37 cellular contexts compared by ENCODE assay signal in the genomic region with DNA sequence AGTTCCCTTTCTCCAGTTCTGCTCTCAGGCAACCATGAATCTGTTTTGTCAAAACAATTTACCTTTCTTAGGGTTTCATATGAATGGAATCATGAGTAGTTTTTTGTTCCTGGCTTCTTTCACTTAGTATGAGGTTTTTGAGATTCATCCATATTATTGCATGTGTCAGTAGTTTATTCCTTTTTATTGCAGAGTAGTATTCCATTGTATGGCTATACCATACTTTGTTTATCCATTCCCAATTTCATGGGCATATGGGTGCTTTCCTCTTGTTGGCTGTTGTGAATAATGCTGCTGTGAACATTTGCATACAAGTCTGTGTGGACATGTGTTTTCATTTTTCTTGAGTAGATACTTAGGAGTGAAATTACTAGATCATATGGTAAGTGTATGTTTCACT.
"Had no signal": no experiment of that assay in that cellular context is flagged by ENCODE, and none has a peak within 500 bp of the region (broad histone marks: within the 10 kb centered on the region; RNA-seq: fewer than 3 reads in every experiment).

No MANE protein-coding gene starts in this region.

- H3K9me3 ChIP-seq: ascending aorta had no signal

- H3K4me3 Mint-ChIP-seq: activated B cell treated with CpG ODN at 0.5 μM for 24 hours; activated CD4-positive, alpha-beta memory T cell treated with anti-CD3 and anti-CD28 coated beads, Interleukin-2, amount 10 ng/mL, durations not matched to agents 7 days and 5 days; activated CD4-positive, alpha-beta T cell treated with anti-CD3 and anti-CD28 coated beads, Interleukin-2, amount 10 ng/mL, durations not matched to agents 24 days and 14 days; activated CD8-positive, alpha-beta memory T cell treated with anti-CD3 and anti-CD28 coated beads, Interleukin-2, amount 10 ng/mL, durations not matched to agents 7 days and 5 days; activated CD8-positive, alpha-beta T cell treated with anti-CD3 and anti-CD28 coated beads, Interleukin-2, amount 10 ng/mL, durations not matched to agents 7 days and 5 days; activated naive CD4-positive, alpha-beta T cell treated with anti-CD3 and anti-CD28 coated beads, Interleukin-2, amount 10 ng/mL, durations not matched to agents 7 days and 5 days; activated naive CD8-positive, alpha-beta T cell; activated naive CD8-positive, alpha-beta T cell treated with anti-CD3 and anti-CD28 coated beads, Interleukin-2, amount 10 ng/mL, durations not matched to agents 7 days and 5 days; activated naive CD8-positive, alpha-beta T cell treated with anti-CD3 and anti-CD28 coated beads, Interleukin-2, amount 50 U/mL, for 24 hours; activated T-cell treated with anti-CD3 and anti-CD28 coated beads, Interleukin-2, amount 50 U/mL, for 24 hours; brain; central memory CD8-positive, alpha-beta T cell; T-helper 1 cell treated with Interleukin-12 subunit alpha and Interleukin-12 subunit beta and Interleukin-4 antibody, amounts not matched to agents 30 μg/mL and 1 μg/mL, for 36 hours; T-helper 2 cell treated with Interferon-gamma antibody and Interleukin-4, amounts not matched to agents 5 μg/mL and 100 μg/mL, for 36 hours had no signal

- H3K27ac ChIP-seq: ascending aorta, cardiac muscle cell, VCaP had no signal

- H3K4me1 Mint-ChIP-seq: activated B cell treated with CpG ODN at 0.5 μM for 24 hours; activated CD4-positive, alpha-beta memory T cell treated with anti-CD3 and anti-CD28 coated beads, Interleukin-2, amount 10 ng/mL, durations not matched to agents 7 days and 5 days; activated CD4-positive, alpha-beta T cell treated with anti-CD3 and anti-CD28 coated beads, Interleukin-2, amount 10 ng/mL, durations not matched to agents 24 days and 14 days; activated CD8-positive, alpha-beta memory T cell treated with anti-CD3 and anti-CD28 coated beads, Interleukin-2, amount 10 ng/mL, durations not matched to agents 7 days and 5 days; activated naive CD4-positive, alpha-beta T cell treated with anti-CD3 and anti-CD28 coated beads, Interleukin-2, amount 10 ng/mL, durations not matched to agents 7 days and 5 days; activated naive CD8-positive, alpha-beta T cell treated with anti-CD3 and anti-CD28 coated beads, Interleukin-2, amount 10 ng/mL, durations not matched to agents 7 days and 5 days; activated naive CD8-positive, alpha-beta T cell treated with anti-CD3 and anti-CD28 coated beads, Interleukin-2, amount 50 U/mL, for 24 hours; brain; central memory CD8-positive, alpha-beta T cell had no signal

- H3K4me1 ChIP-seq: ascending aorta had no signal

- ATAC-seq: activated CD8-positive, alpha-beta memory T cell treated with anti-CD3 and anti-CD28 coated beads, Interleukin-2, amount 10 ng/mL, durations not matched to agents 7 days and 5 days; activated CD8-positive, alpha-beta T cell treated with anti-CD3 and anti-CD28 coated beads, Interleukin-2, amount 10 ng/mL, durations not matched to agents 7 days and 5 days; activated naive CD8-positive, alpha-beta T cell treated with anti-CD3 and anti-CD28 coated beads, Interleukin-2, amount 50 U/mL, for 24 hours had no signal

- H3K27me3 Mint-ChIP-seq: activated B cell treated with CpG ODN at 0.5 μM for 24 hours; activated CD4-positive, alpha-beta memory T cell treated with anti-CD3 and anti-CD28 coated beads, Interleukin-2, amount 10 ng/mL, durations not matched to agents 7 days and 5 days; activated CD4-positive, alpha-beta T cell treated with anti-CD3 and anti-CD28 coated beads, Interleukin-2, amount 10 ng/mL, durations not matched to agents 24 days and 14 days; activated CD8-positive, alpha-beta memory T cell treated with anti-CD3 and anti-CD28 coated beads, Interleukin-2, amount 10 ng/mL, durations not matched to agents 7 days and 5 days; activated naive CD4-positive, alpha-beta T cell treated with anti-CD3 and anti-CD28 coated beads, Interleukin-2, amount 10 ng/mL, durations not matched to agents 7 days and 5 days; activated naive CD8-positive, alpha-beta T cell; activated naive CD8-positive, alpha-beta T cell treated with anti-CD3 and anti-CD28 coated beads, Interleukin-2, amount 50 U/mL, for 24 hours; activated T-cell treated with anti-CD3 and anti-CD28 coated beads, Interleukin-2, amount 50 U/mL, for 24 hours; central memory CD8-positive, alpha-beta T cell had no signal

- H3K27me3 ChIP-seq: ascending aorta, cardiac muscle cell had no signal

- H3K9me3 Mint-ChIP-seq: activated B cell treated with CpG ODN at 0.5 μM for 24 hours; activated CD4-positive, alpha-beta memory T cell treated with anti-CD3 and anti-CD28 coated beads, Interleukin-2, amount 10 ng/mL, durations not matched to agents 7 days and 5 days; central memory CD8-positive, alpha-beta T cell had no signal

- FAIRE-seq: bronchial epithelial cell, TTC549 had no signal

- H3K4me3 ChIP-seq: ascending aorta, cardiac muscle cell had no signal

- DNase-seq: activated B cell treated with CpG ODN at 0.5 μM for 24 hours; activated CD4-positive, alpha-beta memory T cell treated with anti-CD3 and anti-CD28 coated beads, Interleukin-2, amount 10 ng/mL, durations not matched to agents 7 days and 5 days; activated CD4-positive, alpha-beta T cell treated with anti-CD3 and anti-CD28 coated beads for 4 hours; activated CD4-positive, alpha-beta T cell treated with anti-CD3 and anti-CD28 coated beads, Interleukin-2, amount 10 ng/mL, durations not matched to agents 24 days and 14 days; activated CD4-positive, alpha-beta T cell treated with anti-CD3 and anti-CD28 coated beads, Interleukin-2, amount 50 U/mL, for 1 hour; activated CD4-positive, alpha-beta T cell treated with anti-CD3 and anti-CD28 coated beads, Interleukin-2, amount 50 U/mL, for 48 hours; activated CD4-positive, CD25-positive, alpha-beta regulatory T cell treated with anti-CD3 and anti-CD28 coated beads, Interleukin-2, amount 50 U/mL, for 72 hours; activated CD8-positive, alpha-beta memory T cell treated with anti-CD3 and anti-CD28 coated beads for 24 hours; activated CD8-positive, alpha-beta memory T cell treated with anti-CD3 and anti-CD28 coated beads, Interleukin-2, amount 10 ng/mL, durations not matched to agents 7 days and 5 days; activated CD8-positive, alpha-beta memory T cell treated with anti-CD3 and anti-CD28 coated beads, Interleukin-2, amount 50 U/mL, for 48 hours; activated CD8-positive, alpha-beta T cell treated with anti-CD3 and anti-CD28 coated beads, Interleukin-2, amount 10 ng/mL, durations not matched to agents 7 days and 5 days; activated effector memory CD4-positive, alpha-beta T cell treated with Interleukin-2 at 50 U/mL for 16 hours; activated gamma-delta T cell; activated naive CD4-positive, alpha-beta T cell treated with anti-CD3 and anti-CD28 coated beads, Interleukin-2, amount 10 ng/mL, durations not matched to agents 7 days and 5 days; activated naive CD4-positive, alpha-beta T cell treated with Interleukin-2 at 50 U/mL for 16 hours; activated naive CD8-positive, alpha-beta T cell treated with anti-CD3 and anti-CD28 coated beads, Interleukin-2, amount 10 ng/mL, durations not matched to agents 7 days and 5 days; activated naive CD8-positive, alpha-beta T cell treated with anti-CD3 and anti-CD28 coated beads, Interleukin-2, amount 50 U/mL, for 24 hours; activated T-cell treated with anti-CD3 and anti-CD28 coated beads, Interleukin-2, amount 50 U/mL, for 24 hours; activated T-cell treated with anti-CD3 and anti-CD28 coated beads, Interleukin-2, amount 50 U/mL, for 48 hours; amygdala; anterior cingulate cortex; caudate nucleus; cerebellar nuclear complex; T-helper 1 cell; T-helper 2 cell; T-helper 9 cell had no signal

- H3K27ac Mint-ChIP-seq: activated B cell treated with CpG ODN at 0.5 μM for 24 hours; activated CD4-positive, alpha-beta memory T cell treated with anti-CD3 and anti-CD28 coated beads, Interleukin-2, amount 10 ng/mL, durations not matched to agents 7 days and 5 days; activated CD4-positive, alpha-beta T cell treated with anti-CD3 and anti-CD28 coated beads, Interleukin-2, amount 10 ng/mL, durations not matched to agents 24 days and 14 days; activated CD8-positive, alpha-beta memory T cell treated with anti-CD3 and anti-CD28 coated beads, Interleukin-2, amount 10 ng/mL, durations not matched to agents 7 days and 5 days; activated CD8-positive, alpha-beta T cell treated with anti-CD3 and anti-CD28 coated beads, Interleukin-2, amount 10 ng/mL, durations not matched to agents 7 days and 5 days; activated naive CD4-positive, alpha-beta T cell treated with anti-CD3 and anti-CD28 coated beads, Interleukin-2, amount 10 ng/mL, durations not matched to agents 7 days and 5 days; activated naive CD8-positive, alpha-beta T cell; activated naive CD8-positive, alpha-beta T cell treated with anti-CD3 and anti-CD28 coated beads, Interleukin-2, amount 10 ng/mL, durations not matched to agents 7 days and 5 days; activated naive CD8-positive, alpha-beta T cell treated with anti-CD3 and anti-CD28 coated beads, Interleukin-2, amount 50 U/mL, for 24 hours; activated T-cell treated with anti-CD3 and anti-CD28 coated beads, Interleukin-2, amount 50 U/mL, for 24 hours; activated T-helper 2 cell treated with anti-CD3 and anti-CD28 coated beads, Interferon-gamma antibody, Interleukin-2, Interleukin-4, amounts not matched to agents 10 μg/mL and 5 μg/mL and 100 μg/mL, durations not matched to agents 14 hours and 24 hours and 36 hours; brain; T-helper 1 cell treated with Interleukin-12 subunit alpha and Interleukin-12 subunit beta and Interleukin-4 antibody, amounts not matched to agents 30 μg/mL and 1 μg/mL, for 36 hours; T-helper 2 cell treated with Interferon-gamma antibody and Interleukin-4, amounts not matched to agents 5 μg/mL and 100 μg/mL, for 36 hours had no signal

- H3K36me3 ChIP-seq: cardiac muscle cell had no signal
